In genomic region chrX:16917120-16917519, GRCh38 we compare ENCODE assay signal across 19 cellular contexts. TPM values are rescaled to one million over a fixed set of nuclear protein-coding genes. Genes with fewer than 3 reads are reported as not detected.
DNase-seq lines count a peak whose midpoint lies in the region; ATAC-seq, FAIRE-seq and TF ChIP-seq lines count a peak whose summit lies in the region.
"Had no signal": no experiment of that assay in that cellular context is flagged by ENCODE, and none has a peak within 500 bp of the region (broad histone marks: within the 10 kb centered on the region; RNA-seq: fewer than 3 reads in every experiment).

No MANE protein-coding gene starts in this region.

- H3K4me1 ChIP-seq in A549 (no peaks in the 10 kb centered on the region), Karpas-422 (ENCODE audit: low read length) (no peaks in the 10 kb centered on the region)
- H3K4me1 ChIP-seq: Caco-2 had no signal

- H3K36me3 ChIP-seq in Karpas-422 (ENCODE audit: insufficient read depth, low read length), result no peaks in the 10 kb centered on the region
- H3K36me3 ChIP-seq: BLaER1 treated with 17β-estradiol and CSF1 and Interleukin-3, amounts not matched to agents 10 nM and 100 nM had no signal

- POLR2A ChIA-PET in A549 (lab: Yijun Ruan, JAX), result no interaction called here

- no peaks in the 10 kb centered on the region for H3K36me3 Mint-ChIP-seq in stimulated activated effector memory CD8-positive, alpha-beta T cell treated with anti-CD3 and anti-CD28 coated beads, Interleukin-12 subunit alpha, Interleukin-12 subunit beta, amount 100 ng/mL, for 72 hours
- H3K36me3 Mint-ChIP-seq: CD8-positive, alpha-beta T cell had no signal

- H3K9me3 ChIP-seq in A549 (no peaks in the 10 kb centered on the region), Karpas-422 (ENCODE audit: low read length) (no peaks in the 10 kb centered on the region)
- H3K9me3 ChIP-seq: BLaER1 treated with 17β-estradiol and CSF1 and Interleukin-3, amounts not matched to agents 10 nM and 100 nM; Caco-2 had no signal

- no peak overlapping the region for H2AFZ ChIP-seq in Karpas-422 (ENCODE audit: low read length)

- no peak for ATAC-seq in A549
- no peak for ATAC-seq in stimulated activated effector memory CD8-positive, alpha-beta T cell treated with anti-CD3 and anti-CD28 coated beads, Interleukin-12 subunit alpha, Interleukin-12 subunit beta, amount 100 ng/mL, for 72 hours
- ATAC-seq: CD8-positive, alpha-beta T cell had no signal

- no peak overlapping the region for H3K4me3 Mint-ChIP-seq in stimulated activated effector memory CD8-positive, alpha-beta T cell treated with anti-CD3 and anti-CD28 coated beads, Interleukin-12 subunit alpha, Interleukin-12 subunit beta, amount 100 ng/mL, for 72 hours
- H3K4me3 Mint-ChIP-seq: B cell; CD4-positive, alpha-beta T cell; CD8-positive, alpha-beta T cell had no signal

- H4K20me1 ChIP-seq in Karpas-422 (ENCODE audit: insufficient read depth, low read depth, low read length), result no peaks in the 10 kb centered on the region
- H4K20me1 ChIP-seq: BLaER1 treated with 17β-estradiol and CSF1 and Interleukin-3, amounts not matched to agents 10 nM and 100 nM had no signal

- no peaks in the 10 kb centered on the region for H3K79me2 ChIP-seq in Karpas-422 (ENCODE audit: low read length)

- FAIRE-seq in A549 (lab: Jason Lieb, UNC), result no peak
- FAIRE-seq: A204.1, D721Med, G401.6 had no signal

- H3K9me2 ChIP-seq in Karpas-422 (replicated peaks; ENCODE audit: insufficient read depth, low read length), result no peaks in the 10 kb centered on the region

- no peaks in the 10 kb centered on the region for H3K9me3 Mint-ChIP-seq in stimulated activated effector memory CD8-positive, alpha-beta T cell treated with anti-CD3 and anti-CD28 coated beads, Interleukin-12 subunit alpha, Interleukin-12 subunit beta, amount 100 ng/mL, for 72 hours
- H3K9me3 Mint-ChIP-seq: CD4-positive, alpha-beta T cell; CD8-positive, alpha-beta T cell had no signal

- CTCF ChIA-PET in A549 (lab: Yijun Ruan, JAX), result interaction anchor here (1.2 to 1.3 kb wide), 2 partner anchors 34 to 129 kb away, joined by 4 read pairs; no protein-coding TSS in a partner anchor

- H3K9ac ChIP-seq in Karpas-422 (ENCODE audit: low read length), result no peak overlapping the region
- H3K9ac ChIP-seq: BLaER1 treated with 17β-estradiol and CSF1 and Interleukin-3, amounts not matched to agents 10 nM and 100 nM had no signal

- H3K4me2 ChIP-seq in A549, result no peak overlapping the region
- H3K4me2 ChIP-seq in Karpas-422 (ENCODE audit: low read depth, low read length, poor library complexity, severe bottlenecking), result no peak overlapping the region
- H3K4me2 ChIP-seq: BLaER1 treated with 17β-estradiol and CSF1 and Interleukin-3, amounts not matched to agents 10 nM and 100 nM had no signal

- WGBS in A549 (ENCODE audit: missing lambda C conversion rate), result 56% methylated on average over 6 of the region's 6 CpGs

- no peaks in the 10 kb centered on the region for H3K4me1 Mint-ChIP-seq in stimulated activated effector memory CD8-positive, alpha-beta T cell treated with anti-CD3 and anti-CD28 coated beads, Interleukin-12 subunit alpha, Interleukin-12 subunit beta, amount 100 ng/mL, for 72 hours
- H3K4me1 Mint-ChIP-seq: B cell had no signal

- no peak for TF ChIP-seq RAD21 in A549 (conservative IDR thresholded peaks at IDR 0.05 in 1 of 2, IDR thresholded peaks at IDR 0.05 in 1 of 2)

- H3K27ac Mint-ChIP-seq in stimulated activated effector memory CD8-positive, alpha-beta T cell treated with anti-CD3 and anti-CD28 coated beads, Interleukin-12 subunit alpha, Interleukin-12 subunit beta, amount 100 ng/mL, for 72 hours, result no peak overlapping the region
- H3K27ac Mint-ChIP-seq: B cell; CD4-positive, alpha-beta T cell; CD8-positive, alpha-beta T cell had no signal

- no peaks in the 10 kb centered on the region for H3K27me3 ChIP-seq in Karpas-422 (ENCODE audit: low read length)

- TF ChIP-seq CTCF in A549 (IDR thresholded peaks at IDR 0.05), result no peak

- TF ChIP-seq EP300 in A549 (IDR thresholded peaks at IDR 0.05), result no peak

- DNase-seq in A549 (ENCODE audit: low read depth in 1 of 2, low spot score in 1 of 2) (no peak), Karpas-422 (peak; percentile 11), putamen (ENCODE audit: low spot score) (peak; percentile 15), cerebellar nuclear complex (lab: John Stamatoyannopoulos, UW) (no peak)
- DNase-seq in stimulated activated effector memory CD8-positive, alpha-beta T cell treated with anti-CD3 and anti-CD28 coated beads, Interleukin-12 subunit alpha, Interleukin-12 subunit beta, amount 100 ng/mL, for 72 hours (ENCODE audit: low spot score in 2 of 2), result no peak
- DNase-seq: AML-193; Caco-2; Calu3; CD4-positive, alpha-beta T cell; CD8-positive, alpha-beta T cell; DMS79 treated with DMSO at 0.1 percent for 48 hours; GF-D8 had no signal

- H3K27ac ChIP-seq in A549 (no peak overlapping the region), Karpas-422 (ENCODE audit: low read length) (no peak overlapping the region)
- H3K27ac ChIP-seq: 22Rv1; BLaER1 treated with 17β-estradiol and CSF1 and Interleukin-3, amounts not matched to agents 10 nM and 100 nM; C4-2B had no signal

- TF ChIP-seq POLR2A in A549 (IDR thresholded peaks at IDR 0.05; ENCODE audit: low read length), result no peak

- no peak overlapping the region for H3K4me3 ChIP-seq in A549
- no peak overlapping the region for H3K4me3 ChIP-seq in Karpas-422 (ENCODE audit: low read length)
- H3K4me3 ChIP-seq: BLaER1 treated with 17β-estradiol and CSF1 and Interleukin-3, amounts not matched to agents 10 nM and 100 nM had no signal

TF ChIP-seq in A549, 52 proteins besides CTCF, POLR2A, EP300 and RAD21:
- TF ChIP-seq HMGXB4 (CRISPR knock-in tag; IDR thresholded peaks at IDR 0.05; ENCODE audit: borderline replicate concordance) (no peak), REST (IDR thresholded peaks at IDR 0.05) (no peak), JUNB (IDR thresholded peaks at IDR 0.05) (no peak), MAFK (IDR thresholded peaks at IDR 0.05; ENCODE audit: partially characterized antibody) (peak; percentile 71)
TF ChIP-seq in A549: peak in this region for 1.

RNA-seq across cellular contexts. Expression of gene REPS2, which starts 29.3 kb away (rescaled TPM):
- polyA plus RNA-seq in A549 (2011; rRNA removed) (0.45 and 0.76 TPM in 2 replicates), A549 (2017; fragmentation: RNase III; extraction: RNeasy Plus Mini Kit Qiagen cat#74134 plus additional on column Dnase treatment) (0.13 to 0.26 TPM (median 0.17 TPM) in 3 replicates)
- polyA plus RNA-seq in A549 (2012; cell fraction: cytosol; rRNA removed), result 0.09 and 0.13 TPM in 2 replicates
- polyA plus RNA-seq in A549 (2012; cell fraction: nucleus; rRNA removed), result 0.01 and 0.02 TPM in 2 replicates
- 1.2 and 1.9 TPM in 2 replicates for polyA minus RNA-seq in A549 (2011; rRNA and poly(A)+ RNA removed)
- total RNA-seq in Karpas-422 (2014; rRNA removed; shearing (Covaris generic); ENCODE audit: low replicate concordance), result 0.14 and 1.1 TPM in 2 replicates

RNA-seq across cellular contexts. Expression of gene RBBP7, which starts 47.0 kb away (rescaled TPM):
- polyA plus RNA-seq in A549 (2011; rRNA removed) (301 and 311 TPM in 2 replicates), A549 (2017; fragmentation: RNase III; extraction: RNeasy Plus Mini Kit Qiagen cat#74134 plus additional on column Dnase treatment) (222 to 232 TPM (median 232 TPM) in 3 replicates)
- polyA plus RNA-seq in A549 (2012; cell fraction: cytosol; rRNA removed), result 172 and 177 TPM in 2 replicates
- 95.5 and 159 TPM in 2 replicates for polyA plus RNA-seq in A549 (2012; cell fraction: nucleus; rRNA removed)
- 133 TPM in 2 replicates for polyA minus RNA-seq in A549 (2011; rRNA and poly(A)+ RNA removed)
- total RNA-seq in Karpas-422 (2014; rRNA removed; shearing (Covaris generic); ENCODE audit: low replicate concordance), result 138 and 185 TPM in 2 replicates

Comparison
In these comparisons a context has a peak if more than half of its experiments do, and no peak if none do; other contexts are left out.
1. DNase-seq: peak in Karpas-422 (single experiment) and putamen (single experiment); none in A549 (0 of 2), stimulated activated effector memory CD8-positive, alpha-beta T cell treated with anti-CD3 and anti-CD28 coated beads, Interleukin-12 subunit alpha, Interleukin-12 subunit beta, amount 100 ng/mL, for 72 hours (0 of 2) and cerebellar nuclear complex (0 of 2).